20 cellular contexts compared by ENCODE assay signal in the genomic region with DNA sequence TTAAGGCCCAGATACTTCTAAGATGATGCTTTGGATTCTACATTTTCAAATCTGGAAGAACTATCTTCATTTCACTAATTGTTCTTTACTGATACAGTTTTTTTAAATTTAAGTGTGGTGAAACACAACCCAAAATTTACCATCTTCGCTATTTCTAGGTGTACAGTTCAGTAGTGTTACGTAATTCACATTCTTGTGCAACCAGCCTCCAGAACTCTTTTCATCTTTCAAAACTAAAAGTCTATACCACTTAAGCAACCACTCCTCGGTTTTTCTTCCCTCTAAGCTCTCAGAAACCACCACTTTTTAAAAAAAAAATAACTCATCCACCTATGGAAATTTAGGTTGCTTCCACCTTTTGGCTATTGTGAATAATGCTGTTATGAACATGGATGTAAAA.
"Had no signal": no experiment of that assay in that cellular context is flagged by ENCODE, and none has a peak within 500 bp of the region (broad histone marks: within the 10 kb centered on the region; RNA-seq: fewer than 3 reads in every experiment).

No MANE protein-coding gene starts in this region.

- ATAC-seq: activated CD8-positive, alpha-beta T cell treated with anti-CD3 and anti-CD28 coated beads for 36 hours; activated T-helper 17 cell treated with anti-CD3 and anti-CD28 coated beads, Interleukin-2, amount 50 U/mL, for 72 hours; mucosa of descending colon had no signal

- H3K27me3 ChIP-seq: tibial artery had no signal

- H3K4me2 ChIP-seq: hepatocyte had no signal

- DNase-seq: activated CD4-positive, alpha-beta T cell treated with anti-CD3 and anti-CD28 coated beads, Interleukin-2, amount 10 ng/mL, durations not matched to agents 24 days and 14 days; activated CD4-positive, CD25-positive, alpha-beta regulatory T cell; activated CD8-positive, alpha-beta T cell treated with anti-CD3 and anti-CD28 coated beads for 36 hours; activated naive CD4-positive, alpha-beta T cell; activated naive CD8-positive, alpha-beta T cell treated with anti-CD3 and anti-CD28 coated beads, Interleukin-2, amount 10 ng/mL, durations not matched to agents 7 days and 5 days; activated T-cell treated with anti-CD3 and anti-CD28 coated beads, Interleukin-2, amount 50 U/mL, for 1 hour; anterior cingulate cortex; caudate nucleus; endodermal cell; foreskin fibroblast; mesenchymal stem cell; mucosa of descending colon; naive B cell; stimulated activated CD4-positive, alpha-beta T cell treated with anti-CD3 and anti-CD28 coated beads, Interleukin-2, amount 100 ng/mL, for 24 hours; stimulated activated naive CD4-positive, alpha-beta T cell treated with Interleukin-2 at 50 U/mL for 16 hours; tibial artery had no signal

- H3K27ac ChIP-seq: epithelial cell of prostate, hepatocyte, tibial artery had no signal

- FAIRE-seq: colon had no signal

- H3K36me3 ChIP-seq: tibial artery had no signal

- H3K79me2 ChIP-seq: hepatocyte had no signal

- H3K4me3 ChIP-seq: hepatocyte, mucosa of descending colon, tibial artery had no signal

- H3K9me3 ChIP-seq: mucosa of descending colon, tibial artery had no signal

- H3K4me1 ChIP-seq: tibial artery had no signal

- H2AFZ ChIP-seq: hepatocyte had no signal
